ENCODE assay signal across 11 cellular contexts in genomic region chr10:79268100-79268670, GRCh38.
DNase-seq lines count a peak whose midpoint lies in the region; ATAC-seq, FAIRE-seq and TF ChIP-seq lines count a peak whose summit lies in the region.
"Had no signal": no experiment of that assay in that cellular context is flagged by ENCODE, and none has a peak within 500 bp of the region (broad histone marks: within the 10 kb centered on the region; RNA-seq: fewer than 3 reads in every experiment).

No MANE protein-coding gene starts in this region.

- H4K20me1 ChIP-seq in neural cell (ENCODE audit: insufficient read depth): peaks cover 56% of the 10 kb centered on the region

- peak overlapping the region; percentile 93 to 96 for H3K27ac Mint-ChIP-seq in effector memory CD8-positive, alpha-beta T cell

- intact Hi-C loops in ovary (cut with DNase I): no loop called here

- H3K4me1 ChIP-seq in ovary (ENCODE audit: insufficient read depth): peaks cover 15% of the 10 kb centered on the region

- H3K79me2 ChIP-seq in neural cell (replicated peaks; ENCODE audit: insufficient read depth, low read length): peaks cover 82% of the 10 kb centered on the region

- no peaks in the 10 kb centered on the region for H3K9me2 ChIP-seq in neural cell (ENCODE audit: insufficient read depth, low read length)

- H3K27ac ChIP-seq in neural cell (ENCODE audit: low read length) (peak overlapping the region; percentile 63), ovary (no peak overlapping the region)
- H3K27ac ChIP-seq: thyroid gland had no signal

- H3F3A ChIP-seq in neural cell (ENCODE audit: insufficient read depth, low read length, poor library complexity, severe bottlenecking): no peaks in the 10 kb centered on the region

- H3K36me3 Mint-ChIP-seq in effector memory CD8-positive, alpha-beta T cell (ENCODE audit: insufficient read depth): peaks cover 3% of the 10 kb centered on the region

- TF ChIP-seq RAD21 in neural cell (conservative IDR thresholded peaks at IDR 0.05): no peak

- H3K4me3 ChIP-seq in neural cell (ENCODE audit: low read length) (no peak overlapping the region), ovary (no peak overlapping the region)
- H3K4me3 ChIP-seq: thyroid gland had no signal

- H2AFZ ChIP-seq in neural cell (ENCODE audit: low read depth, low read length): no peak overlapping the region

- TF ChIP-seq EP300 in neural cell (conservative IDR thresholded peaks at IDR 0.05; ENCODE audit: poor library complexity, severe bottlenecking) (no peak), ovary (IDR thresholded peaks at IDR 0.05) (no peak)

- peaks cover 6% of the 10 kb centered on the region for H3K36me3 ChIP-seq in neural cell (ENCODE audit: insufficient read depth, low read length)
- no peaks in the 10 kb centered on the region for H3K36me3 ChIP-seq in ovary
- H3K36me3 ChIP-seq: thyroid gland had no signal

- no peak for TF ChIP-seq POLR2A in ovary (IDR thresholded peaks at IDR 0.05)

- no peak overlapping the region for H3K4me2 ChIP-seq in neural cell (ENCODE audit: low read length)

- WGBS in ovary, 3 donors: 74 to 78% (median 75%) methylated on average over 16 of the region's 16 CpGs

- TF ChIP-seq CTCF in neural cell (IDR thresholded peaks at IDR 0.05; ENCODE audit: poor library complexity, severe bottlenecking) (no peak), ovary (IDR thresholded peaks at IDR 0.05) (no peak)

- no peak overlapping the region for H3K9ac ChIP-seq in neural cell (ENCODE audit: low read length)

- ATAC-seq in effector memory CD8-positive, alpha-beta T cell (replicated peaks): no peak
- no peak for ATAC-seq in HG03280 (IDR thresholded peaks at IDR 0.05; ENCODE audit: unreplicated experiment)

- H3K27me3 Mint-ChIP-seq in effector memory CD8-positive, alpha-beta T cell: no peaks in the 10 kb centered on the region

- FAIRE-seq in RCC 7860 (lab: Jason Lieb, UNC): no peak
- FAIRE-seq: D721Med had no signal

- H3K4me3 Mint-ChIP-seq in effector memory CD8-positive, alpha-beta T cell: no peak overlapping the region

- peaks cover 48 to 53% of the 10 kb centered on the region in 2 donors for H3K4me1 Mint-ChIP-seq in effector memory CD8-positive, alpha-beta T cell (ENCODE audit: low read depth in 2 of 2)

- no peaks in the 10 kb centered on the region for H3K9me3 Mint-ChIP-seq in effector memory CD8-positive, alpha-beta T cell

- H3K27me3 ChIP-seq in neural cell (ENCODE audit: insufficient read depth, low read depth, low read length): no peaks in the 10 kb centered on the region
- no peaks in the 10 kb centered on the region for H3K27me3 ChIP-seq in ovary
- H3K27me3 ChIP-seq: thyroid gland had no signal

- peak; percentile 63 for DNase-seq in AG20443 (ENCODE audit: low spot score)
- DNase-seq in LHCN-M2 (ENCODE audit: low read depth): peak; percentile 82
- DNase-seq in effector memory CD8-positive, alpha-beta T cell: no peak
- DNase-seq in midbrain (lab: John Stamatoyannopoulos, UW): no peak
- DNase-seq in RCC 7860 (ENCODE audit: low spot score): no peak
- no peak for DNase-seq in ovary
- DNase-seq: retina, thyroid gland had no signal

- H3K9me3 ChIP-seq in neural cell (ENCODE audit: low read length): no peaks in the 10 kb centered on the region
- no peaks in the 10 kb centered on the region for H3K9me3 ChIP-seq in ovary
- H3K9me3 ChIP-seq: thyroid gland had no signal

TF ChIP-seq in neural cell, 6 proteins besides CTCF, POLR2A, EP300 and RAD21:
- TF ChIP-seq TAF1 (IDR thresholded peaks at IDR 0.05; ENCODE audit: low read depth): no peak
- TF ChIP-seq EZH2 (IDR thresholded peaks at IDR 0.05; ENCODE audit: borderline replicate concordance, insufficient read depth, low read length, poor library complexity, severe bottlenecking): no peak
- TF ChIP-seq SMC3 (conservative IDR thresholded peaks at IDR 0.05; ENCODE audit: poor library complexity): no peak
- TF ChIP-seq, protein P1, sequence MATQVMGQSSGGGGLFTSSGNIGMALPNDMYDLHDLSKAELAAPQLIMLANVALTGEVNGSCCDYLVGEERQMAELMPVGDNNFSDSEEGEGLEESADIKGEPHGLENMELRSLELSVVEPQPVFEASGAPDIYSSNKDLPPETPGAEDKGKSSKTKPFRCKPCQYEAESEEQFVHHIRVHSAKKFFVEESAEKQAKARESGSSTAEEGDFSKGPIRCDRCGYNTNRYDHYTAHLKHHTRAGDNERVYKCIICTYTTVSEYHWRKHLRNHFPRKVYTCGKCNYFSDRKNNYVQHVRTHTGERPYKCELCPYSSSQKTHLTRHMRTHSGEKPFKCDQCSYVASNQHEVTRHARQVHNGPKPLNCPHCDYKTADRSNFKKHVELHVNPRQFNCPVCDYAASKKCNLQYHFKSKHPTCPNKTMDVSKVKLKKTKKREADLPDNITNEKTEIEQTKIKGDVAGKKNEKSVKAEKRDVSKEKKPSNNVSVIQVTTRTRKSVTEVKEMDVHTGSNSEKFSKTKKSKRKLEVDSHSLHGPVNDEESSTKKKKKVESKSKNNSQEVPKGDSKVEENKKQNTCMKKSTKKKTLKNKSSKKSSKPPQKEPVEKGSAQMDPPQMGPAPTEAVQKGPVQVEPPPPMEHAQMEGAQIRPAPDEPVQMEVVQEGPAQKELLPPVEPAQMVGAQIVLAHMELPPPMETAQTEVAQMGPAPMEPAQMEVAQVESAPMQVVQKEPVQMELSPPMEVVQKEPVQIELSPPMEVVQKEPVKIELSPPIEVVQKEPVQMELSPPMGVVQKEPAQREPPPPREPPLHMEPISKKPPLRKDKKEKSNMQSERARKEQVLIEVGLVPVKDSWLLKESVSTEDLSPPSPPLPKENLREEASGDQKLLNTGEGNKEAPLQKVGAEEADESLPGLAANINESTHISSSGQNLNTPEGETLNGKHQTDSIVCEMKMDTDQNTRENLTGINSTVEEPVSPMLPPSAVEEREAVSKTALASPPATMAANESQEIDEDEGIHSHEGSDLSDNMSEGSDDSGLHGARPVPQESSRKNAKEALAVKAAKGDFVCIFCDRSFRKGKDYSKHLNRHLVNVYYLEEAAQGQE (IDR thresholded peaks at IDR 0.05; ENCODE audit: borderline replicate concordance): no peak

Comparison
In these comparisons a context has a peak if more than half of its experiments do, and no peak if none do; other contexts are left out.
1. DNase-seq: peak in AG20443 (single experiment) and LHCN-M2 (single experiment); none in effector memory CD8-positive, alpha-beta T cell (0 of 3), midbrain (single experiment), RCC 7860 (single experiment) and ovary (0 of 5).